In genomic region chr5:149801307-149801985, GRCh38 we compare ENCODE assay signal across 12 cellular contexts.
DNase-seq lines count a peak whose midpoint lies in the region; ATAC-seq, FAIRE-seq and TF ChIP-seq lines count a peak whose summit lies in the region.
"Had no signal": no experiment of that assay in that cellular context is flagged by ENCODE, and none has a peak within 500 bp of the region (broad histone marks: within the 10 kb centered on the region; RNA-seq: fewer than 3 reads in every experiment).

No MANE protein-coding gene starts in this region.

- H3K27ac ChIP-seq in H9 (ENCODE audit: insufficient read length, low read depth, low read length) (no peak overlapping the region), H1 (ENCODE audit: low read depth, low read length) (no peak overlapping the region), sigmoid colon (peak overlapping the region; percentile 80 to 97 (median 86))

- H3K27me3 ChIP-seq in H9 (ENCODE audit: insufficient read depth, low read length) (no peaks in the 10 kb centered on the region), H1 (replicated peaks in 1 of 4; ENCODE audit: control insufficient read depth in 3 of 4, extremely low read depth in 1 of 4, insufficient read depth in 3 of 4, low read length in 3 of 4) (no peaks in the 10 kb centered on the region), sigmoid colon (no peaks in the 10 kb centered on the region)

- H2BK15ac ChIP-seq in H9 (ENCODE audit: low read depth, low read length) (no peak overlapping the region), H1 (ENCODE audit: low read length) (no peak overlapping the region)

- H3K9me3 Mint-ChIP-seq in H9, result no peaks in the 10 kb centered on the region
- H3K9me3 Mint-ChIP-seq: CD4-positive, alpha-beta memory T cell had no signal

- peak overlapping the region in 2 of 3 experiments; percentile 18 to 19; a peak in 2 of 7 replicates for H3K27ac Mint-ChIP-seq in H9
- H3K27ac Mint-ChIP-seq: activated CD4-positive, alpha-beta T cell treated with anti-CD3 and anti-CD28 coated beads for 36 hours; CD4-positive, alpha-beta memory T cell had no signal

- POLR2A ChIA-PET in H1 (lab: Charles Lee; ENCODE audit: partially characterized antibody), result interaction anchor here (0.7 to 1.1 kb wide), 2 partner anchors 8 to 10 kb away, joined by 3 read pairs; no protein-coding TSS in a partner anchor

- H2BK5ac ChIP-seq in H9 (ENCODE audit: insufficient read length, low read length), result no peak overlapping the region
- no peak overlapping the region for H2BK5ac ChIP-seq in H1 (ENCODE audit: low read depth, low read length)

- H3K9me3 ChIP-seq in H9 (ENCODE audit: control insufficient read depth, low read depth, low read length) (no peaks in the 10 kb centered on the region), H1 (ENCODE audit: insufficient read depth in 2 of 2, low read depth in 1 of 2, low read length in 1 of 2) (no peaks in the 10 kb centered on the region), sigmoid colon (no peaks in the 10 kb centered on the region)

- no peak for ATAC-seq in HG03159 (IDR thresholded peaks at IDR 0.05; ENCODE audit: unreplicated experiment)
- ATAC-seq: activated CD4-positive, alpha-beta T cell treated with anti-CD3 and anti-CD28 coated beads for 36 hours; Panc1 had no signal

- H2BK12ac ChIP-seq in H9 (ENCODE audit: insufficient read length, low read depth, low read length) (no peak overlapping the region), H1 (ENCODE audit: low read depth, low read length) (peak overlapping the region; percentile 21; the same call in 1 of the 2 replicates)

- H3K4me2 ChIP-seq in H9 (ENCODE audit: insufficient read depth, insufficient read length, low read length) (no peak overlapping the region), H1 (ENCODE audit: insufficient read depth in 1 of 2, low read depth in 2 of 2, low read length in 2 of 2) (no peak overlapping the region)

- CTCF ChIA-PET in H1 (lab: Charles Lee; ENCODE audit: partially characterized antibody), result interaction anchor here (0.6 to 68.7 kb wide), 10 partner anchors 9 to 168 kb away, joined by 3 to 1740 read pairs (median 4); no protein-coding TSS in a partner anchor

- H3K56ac ChIP-seq in H9 (ENCODE audit: insufficient read length, low read depth, low read length) (no peak overlapping the region), H1 (replicated peaks; ENCODE audit: insufficient read length, low read depth, low read length) (no peak overlapping the region)

- H2AFZ ChIP-seq in H9 (ENCODE audit: low read length) (no peak overlapping the region), H1 (ENCODE audit: low read length) (no peak overlapping the region)

- H3K4me1 ChIP-seq in H9 (ENCODE audit: insufficient read depth, low read length), result peaks cover 2% of the 10 kb centered on the region; the same call in 1 of the 2 replicates
- peaks cover 0 to 11% (median 5%) of the 10 kb centered on the region in 4 experiments; a peak in 6 of 7 replicates for H3K4me1 ChIP-seq in H1 (replicated peaks in 1 of 4; ENCODE audit: control insufficient read depth in 3 of 4, insufficient read depth in 4 of 4, low read length in 3 of 4)
- peaks cover 0 to 100% (median 93%) of the 10 kb centered on the region in 4 donors for H3K4me1 ChIP-seq in sigmoid colon

- H3K36me3 ChIP-seq in H1 (ENCODE audit: control insufficient read depth in 2 of 4, insufficient read depth in 4 of 4, low read length in 3 of 4) (no peaks in the 10 kb centered on the region), sigmoid colon (no peaks in the 10 kb centered on the region)

- H3K4ac ChIP-seq in H9 (ENCODE audit: low read depth, low read length) (no peak overlapping the region), H1 (replicated peaks; ENCODE audit: insufficient read length, low read depth, low read length) (no peak overlapping the region)

- TF ChIP-seq RAD21 in H1 (IDR thresholded peaks at IDR 0.05 in 1 of 2, conservative IDR thresholded peaks at IDR 0.05 in 1 of 2; ENCODE audit: low read depth in 2 of 2, low read length in 2 of 2), result no peak

- no peak for FAIRE-seq in H1 (lab: Jason Lieb, UNC)
- FAIRE-seq: HTR-8/SVneo had no signal

- WGBS in H9 (ENCODE audit: extremely low coverage, insufficient read length, low lambda C conversion rate), result no CpG with 5 or more reads among the region's 8 CpGs
- 89% methylated on average over 8 of the region's 8 CpGs; no CpG with 5 or more reads in 1 of the 2 experiments for WGBS in H1 (ENCODE audit: extremely low coverage in 1 of 2, insufficient coverage in 1 of 2, insufficient read length in 1 of 2, insufficient replicate concordance in 2 of 2, low coverage in 1 of 2, low lambda C conversion rate in 2 of 2, missing lambda C conversion rate in 1 of 2), 2 experiments
- WGBS in sigmoid colon, 2 donors, result 86 to 89% methylated on average over 8 of the region's 8 CpGs

- H3K4me3 ChIP-seq in H1 (ENCODE audit: extremely low read depth in 1 of 4, insufficient read depth in 2 of 4, low read depth in 3 of 4, low read length in 4 of 4) (no peak overlapping the region), sigmoid colon (no peak overlapping the region)

- H2BK20ac ChIP-seq in H9 (ENCODE audit: low read depth, low read length, poor library complexity, severe bottlenecking), result no peak overlapping the region
- no peak overlapping the region for H2BK20ac ChIP-seq in H1 (ENCODE audit: low read length)

- TF ChIP-seq CTCF in H9 (conservative IDR thresholded peaks at IDR 0.05), result no peak
- no peak for TF ChIP-seq CTCF in H1 (IDR thresholded peaks at IDR 0.05; ENCODE audit: control extremely low read depth in 1 of 3, insufficient read depth in 1 of 3, low read depth in 1 of 3, low read length in 3 of 3)
- TF ChIP-seq CTCF in sigmoid colon (IDR thresholded peaks at IDR 0.05), result no peak

- TF ChIP-seq EP300 in H1 (IDR thresholded peaks at IDR 0.05; ENCODE audit: borderline replicate concordance in 1 of 2, low read depth in 2 of 2, low read length in 2 of 2) (no peak), sigmoid colon (IDR thresholded peaks at IDR 0.05) (no peak)

- H3K79me2 ChIP-seq in H9 (ENCODE audit: insufficient read depth, low read length) (no peaks in the 10 kb centered on the region), H1 (ENCODE audit: control insufficient read depth in 1 of 2, insufficient read depth in 2 of 2, low read length in 2 of 2) (peaks cover 3 to 32% of the 10 kb centered on the region in 2 experiments; a peak in 3 of 4 replicates)

- H3K79me1 ChIP-seq in H9 (ENCODE audit: insufficient read depth, low read depth, low read length, poor library complexity, severe bottlenecking) (no peaks in the 10 kb centered on the region), H1 (ENCODE audit: low read depth, low read length) (peaks cover 3% of the 10 kb centered on the region)

- no peak overlapping the region for H2AK5ac ChIP-seq in H9 (ENCODE audit: insufficient read length, low read length)
- H2AK5ac ChIP-seq in H1 (ENCODE audit: low read depth, low read length), result no peak overlapping the region

- TF ChIP-seq POLR2A in H1 (IDR thresholded peaks at IDR 0.05; ENCODE audit: control extremely low read depth in 1 of 2, low read depth in 2 of 2, low read length in 2 of 2) (no peak), sigmoid colon (IDR thresholded peaks at IDR 0.05) (no peak)

- H4K20me1 ChIP-seq in H9 (ENCODE audit: control insufficient read depth, insufficient read depth, insufficient read length) (no peaks in the 10 kb centered on the region), H1 (replicated peaks in 1 of 2; ENCODE audit: control insufficient read depth in 1 of 2, insufficient read depth in 2 of 2, low read length in 2 of 2) (peaks cover 0 to 3% of the 10 kb centered on the region in 2 experiments)

- H4K91ac ChIP-seq in H9 (ENCODE audit: insufficient read length, low read depth, low read length), result no peak overlapping the region
- H4K91ac ChIP-seq in H1 (replicated peaks; ENCODE audit: insufficient read length, low read length), result no peak overlapping the region

- no peak overlapping the region for H4K5ac ChIP-seq in H9 (ENCODE audit: insufficient read length, low read depth, low read length)
- no peak overlapping the region for H4K5ac ChIP-seq in H1 (ENCODE audit: insufficient read length, low read depth, low read length)

- intact Hi-C loops in sigmoid colon (cut with DNase I), result no loop called here

- no peak overlapping the region for H3K23ac ChIP-seq in H9 (ENCODE audit: insufficient read length, low read depth, low read length)
- no peak overlapping the region for H3K23ac ChIP-seq in H1 (ENCODE audit: insufficient read length)

- H3T11ph ChIP-seq in H9 (ENCODE audit: low read length), result no peak overlapping the region

- H3K14ac ChIP-seq in H9 (ENCODE audit: insufficient read depth, low read length) (no peak overlapping the region; the same call in 1 of the 2 replicates), H1 (ENCODE audit: insufficient read length) (no peak overlapping the region)

- H3K4me3 Mint-ChIP-seq in H9, result no peak overlapping the region
- H3K4me3 Mint-ChIP-seq: activated CD4-positive, alpha-beta T cell treated with anti-CD3 and anti-CD28 coated beads for 36 hours; CD4-positive, alpha-beta memory T cell had no signal

- peaks cover 24 to 27% of the 10 kb centered on the region in 2 experiments for H3K4me1 Mint-ChIP-seq in H9
- H3K4me1 Mint-ChIP-seq: activated CD4-positive, alpha-beta T cell treated with anti-CD3 and anti-CD28 coated beads for 36 hours had no signal

- no peak overlapping the region for H4K8ac ChIP-seq in H9 (replicated peaks; ENCODE audit: insufficient read length, low read depth, low read length)
- H4K8ac ChIP-seq in H1 (ENCODE audit: extremely low read depth, insufficient read depth, low read length), result no peak overlapping the region

- no peaks in the 10 kb centered on the region for H3K27me3 Mint-ChIP-seq in H9 (ENCODE audit: low read depth)
- H3K27me3 Mint-ChIP-seq: activated CD4-positive, alpha-beta T cell treated with anti-CD3 and anti-CD28 coated beads for 36 hours; CD4-positive, alpha-beta memory T cell had no signal

- DNase-seq in H9 (no peak), NCI-H524 (lab: John Stamatoyannopoulos, UW) (peak; percentile 73 to 93), H1 (ENCODE audit: low read depth in 1 of 2, low spot score in 2 of 2) (no peak), sigmoid colon (no peak), NCI-H1105 treated with DMSO at 0.1 percent for 48 hours (lab: John Stamatoyannopoulos, UW) (no peak)
- no peak for DNase-seq in effector CD4-positive, alpha-beta T cell
- DNase-seq: activated CD4-positive, alpha-beta T cell treated with anti-CD3 and anti-CD28 coated beads for 36 hours; CD4-positive, alpha-beta memory T cell; NCI-H1048 had no signal

- no peak overlapping the region for H3K18ac ChIP-seq in H9 (ENCODE audit: insufficient read length, low read depth, low read length)
- H3K18ac ChIP-seq in H1 (ENCODE audit: extremely low read depth, low read length), result no peak overlapping the region

- no peak overlapping the region for H2BK120ac ChIP-seq in H9 (ENCODE audit: low read depth, low read length, poor library complexity, severe bottlenecking)
- no peak overlapping the region for H2BK120ac ChIP-seq in H1 (replicated peaks; ENCODE audit: low read depth, low read length)

- H3K23me2 ChIP-seq in H9 (ENCODE audit: insufficient read length, low read depth, low read length, poor library complexity, severe bottlenecking), result no peaks in the 10 kb centered on the region
- H3K23me2 ChIP-seq in H1 (ENCODE audit: low read depth, low read length), result no peaks in the 10 kb centered on the region

- H3K9ac ChIP-seq in H9 (ENCODE audit: extremely low read depth, insufficient read length, low read length) (no peak overlapping the region), H1 (replicated peaks in 1 of 4; ENCODE audit: extremely low read depth in 1 of 4, low read depth in 3 of 4, low read length in 3 of 4) (no peak overlapping the region)

- H3K36me3 Mint-ChIP-seq in H9 (ENCODE audit: insufficient read depth in 1 of 3, low read depth in 3 of 3), result no peaks in the 10 kb centered on the region
- H3K36me3 Mint-ChIP-seq: CD4-positive, alpha-beta memory T cell had no signal

Comparison
In these comparisons a context has a peak if more than half of its experiments do, and no peak if none do; other contexts are left out.
1. DNase-seq: peak in NCI-H524 (2 of 2); none in H9 (single experiment), H1 (0 of 2), sigmoid colon (single experiment), effector CD4-positive, alpha-beta T cell (single experiment) and NCI-H1105 treated with DMSO at 0.1 percent for 48 hours (single experiment).
2. H3K27ac ChIP-seq: peak in sigmoid colon (4 of 4); none in H9 (single experiment) and H1 (single experiment).